In genomic region chr10:115171392-115171960, GRCh38 we compare ENCODE assay signal across 8 cellular contexts.
DNase-seq lines count a peak whose midpoint lies in the region; ATAC-seq, FAIRE-seq and TF ChIP-seq lines count a peak whose summit lies in the region.

No MANE protein-coding gene starts in this region.

- ATAC-seq in HG02981 (IDR thresholded peaks at IDR 0.05; ENCODE audit: unreplicated experiment), result no peak

- WGBS in stomach, 5 donors, result 0 to 4% (median 3%) methylated on average over 1 of the region's 1 CpG

- TF ChIP-seq POLR2A in stomach (IDR thresholded peaks at IDR 0.05), result no peak

- no peaks in the 10 kb centered on the region for H3K9me3 ChIP-seq in stomach

- no peak overlapping the region for H3K4me3 ChIP-seq in GM12865 (ENCODE audit: low read depth, low read length)
- no peak overlapping the region for H3K4me3 ChIP-seq in stomach

- H3K36me3 ChIP-seq in stomach, result no peaks in the 10 kb centered on the region

- no peak overlapping the region for H3K27ac ChIP-seq in stomach

- no peak for TF ChIP-seq EP300 in stomach (IDR thresholded peaks at IDR 0.05)

- intact Hi-C loops in stomach (cut with DNase I; ENCODE audit: low total_unique reads), result no loop called here

- no peaks in the 10 kb centered on the region for H3K27me3 ChIP-seq in stomach

- FAIRE-seq in A204.1 (lab: Jason Lieb, UNC) (peak; percentile 98), RCC 7860 (lab: Jason Lieb, UNC) (peak; percentile 85)

- TF ChIP-seq CTCF in GM12865 (IDR thresholded peaks at IDR 0.05; ENCODE audit: insufficient read depth, low read depth, low read length, missing control alignments) (peak; percentile 12), stomach (IDR thresholded peaks at IDR 0.05) (peak in 2 of 7 experiments; percentile 12 to 17)

- peak; percentile 1 for DNase-seq in GM12865 (ENCODE audit: low read depth)
- DNase-seq in RCC 7860 (ENCODE audit: low spot score), result peak; percentile 37
- peak; percentile 4 for DNase-seq in foreskin melanocyte
- no peak for DNase-seq in C1 segment of cervical spinal cord (lab: John Stamatoyannopoulos, UW)
- DNase-seq in stomach, result no peak
- DNase-seq in NCI-H2107 (lab: John Stamatoyannopoulos, UW), result no peak

- no peaks in the 10 kb centered on the region for H3K4me1 ChIP-seq in stomach

Comparison
In these comparisons a context has a peak if more than half of its experiments do, and no peak if none do; other contexts are left out.
1. DNase-seq: peak in GM12865 (single experiment), RCC 7860 (single experiment) and foreskin melanocyte (single experiment); none in C1 segment of cervical spinal cord (0 of 14), stomach (single experiment) and NCI-H2107 (single experiment).